14 cellular contexts compared by ENCODE assay signal in the genomic region with DNA sequence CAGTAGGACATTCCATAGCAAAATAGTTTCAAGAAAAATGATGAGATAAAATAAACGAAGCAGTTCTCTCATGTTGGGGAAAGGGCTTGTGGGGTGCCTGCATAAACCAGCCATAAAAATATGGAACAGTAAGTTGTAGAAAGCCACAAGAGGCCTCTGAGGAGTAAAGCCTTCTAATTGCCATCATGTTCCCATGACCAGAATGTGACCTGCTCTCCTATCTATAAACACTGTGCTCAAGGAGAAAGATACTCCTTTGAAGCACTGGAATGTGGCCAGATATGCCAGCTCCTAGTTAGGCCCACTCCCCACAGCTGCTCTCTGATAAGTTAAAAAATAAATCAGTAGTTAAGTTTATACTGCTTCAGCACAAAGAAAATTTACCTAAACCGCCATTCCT.
DNase-seq lines count a peak whose midpoint lies in the region; ATAC-seq and TF ChIP-seq lines count a peak whose summit lies in the region.
"Had no signal": no experiment of that assay in that cellular context is flagged by ENCODE, and none has a peak within 500 bp of the region (broad histone marks: within the 10 kb centered on the region; RNA-seq: fewer than 3 reads in every experiment).

No MANE protein-coding gene starts in this region.

- H3K4me2 ChIP-seq in KMS-11 = peak overlapping the region; percentile 35; the same call in 1 of the 2 replicates
- peak overlapping the region; percentile 18 for H3K4me2 ChIP-seq in osteoblast (ENCODE audit: insufficient read depth, low read length)

- H3K9me3 Mint-ChIP-seq in activated T-cell treated with anti-CD3 and anti-CD28 coated beads, Interleukin-2, amount 50 U/mL, for 24 hours = no peaks in the 10 kb centered on the region
- H3K9me3 Mint-ChIP-seq in activated T-cell treated with anti-CD3 and anti-CD28 coated beads, Interleukin-2, amount 50 U/mL, for 4 hours = no peaks in the 10 kb centered on the region
- H3K9me3 Mint-ChIP-seq: activated CD4-positive, alpha-beta T cell treated with anti-CD3 and anti-CD28 coated beads, Interleukin-2, amount 10 ng/mL, durations not matched to agents 24 days and 14 days had no signal

- H4K20me1 ChIP-seq in KMS-11 (ENCODE audit: insufficient read depth) (no peaks in the 10 kb centered on the region), osteoblast (ENCODE audit: insufficient read depth, low read length) (peaks cover 38% of the 10 kb centered on the region)

- H3K9me3 ChIP-seq in osteoblast (ENCODE audit: low read depth, low read length) = no peaks in the 10 kb centered on the region

- H3K4me1 ChIP-seq in KMS-11 (ENCODE audit: low read depth, poor library complexity, severe bottlenecking) (peaks cover 42% of the 10 kb centered on the region), osteoblast (ENCODE audit: insufficient read depth, low read length) (peaks cover 21% of the 10 kb centered on the region)

- peak overlapping the region; percentile 78 for H3K27ac Mint-ChIP-seq in activated T-cell treated with anti-CD3 and anti-CD28 coated beads, Interleukin-2, amount 50 U/mL, for 24 hours

- no peak for DNase-seq in activated T-cell treated with anti-CD3 and anti-CD28 coated beads, Interleukin-2, amount 50 U/mL, for 24 hours
- no peak for DNase-seq in activated T-cell treated with anti-CD3 and anti-CD28 coated beads, Interleukin-2, amount 50 U/mL, for 4 hours
- DNase-seq in brain microvascular endothelial cell = peak; percentile 18
- DNase-seq in osteoblast (ENCODE audit: insufficient read length, low spot score, missing footprints) = no peak
- DNase-seq in NCI-H146 (lab: John Stamatoyannopoulos, UW) = no peak
- no peak for DNase-seq in SKM-1 (lab: John Stamatoyannopoulos, UW; ENCODE audit: unreplicated experiment)
- DNase-seq: activated CD4-positive, alpha-beta T cell treated with anti-CD3 and anti-CD28 coated beads, Interleukin-2, amount 10 ng/mL, durations not matched to agents 24 days and 14 days; head of caudate nucleus; MM.1S; NCI-H2081 treated with DMSO at 0.1 percent for 48 hours; NCI-H69; stimulated activated CD4-positive, alpha-beta T cell treated with anti-CD3 and anti-CD28 coated beads, Interleukin-2, amount 100 ng/mL, for 48 hours had no signal

- peaks cover 71% of the 10 kb centered on the region for H3K36me3 Mint-ChIP-seq in activated T-cell treated with anti-CD3 and anti-CD28 coated beads, Interleukin-2, amount 50 U/mL, for 24 hours (ENCODE audit: low read depth)
- peaks cover 18% of the 10 kb centered on the region for H3K36me3 Mint-ChIP-seq in activated T-cell treated with anti-CD3 and anti-CD28 coated beads, Interleukin-2, amount 50 U/mL, for 4 hours (ENCODE audit: insufficient read depth)

- in situ Hi-C loops in brain microvascular endothelial cell (cut with HindIII; ENCODE audit: low pct_ligation_motif_present, low sequenced_read_pairs) = no loop called here

- H3K27me3 ChIP-seq in KMS-11 (ENCODE audit: insufficient read depth, low read depth) (no peaks in the 10 kb centered on the region), brain microvascular endothelial cell (replicated peaks) (no peaks in the 10 kb centered on the region), osteoblast (ENCODE audit: insufficient read depth, low read length) (no peaks in the 10 kb centered on the region)

- no peaks in the 10 kb centered on the region for H3K27me3 Mint-ChIP-seq in activated T-cell treated with anti-CD3 and anti-CD28 coated beads, Interleukin-2, amount 50 U/mL, for 24 hours
- no peaks in the 10 kb centered on the region for H3K27me3 Mint-ChIP-seq in activated T-cell treated with anti-CD3 and anti-CD28 coated beads, Interleukin-2, amount 50 U/mL, for 4 hours (ENCODE audit: low read depth)
- H3K27me3 Mint-ChIP-seq: activated CD4-positive, alpha-beta T cell treated with anti-CD3 and anti-CD28 coated beads, Interleukin-2, amount 10 ng/mL, durations not matched to agents 24 days and 14 days had no signal

- H2AFZ ChIP-seq in KMS-11 (ENCODE audit: low read depth) (no peak overlapping the region), osteoblast (ENCODE audit: low read length) (no peak overlapping the region)

- H3K9ac ChIP-seq in KMS-11 = no peak overlapping the region

- H3K27ac ChIP-seq in KMS-11 = peak overlapping the region; percentile 11; the same call in 1 of the 2 replicates
- H3K27ac ChIP-seq in brain microvascular endothelial cell = peak overlapping the region; percentile 76
- H3K27ac ChIP-seq in osteoblast (ENCODE audit: low read depth, low read length) = peak overlapping the region; percentile 34

- H3K4me1 Mint-ChIP-seq in activated T-cell treated with anti-CD3 and anti-CD28 coated beads, Interleukin-2, amount 50 U/mL, for 24 hours (ENCODE audit: low read depth) = peaks cover 24% of the 10 kb centered on the region
- H3K4me1 Mint-ChIP-seq in activated T-cell treated with anti-CD3 and anti-CD28 coated beads, Interleukin-2, amount 50 U/mL, for 4 hours (ENCODE audit: low read depth) = peaks cover 17% of the 10 kb centered on the region

- no peak for TF ChIP-seq CTCF in KMS-11 (conservative IDR thresholded peaks at IDR 0.05; ENCODE audit: low read depth, low read length)
- TF ChIP-seq CTCF in brain microvascular endothelial cell (IDR thresholded peaks at IDR 0.05; ENCODE audit: low read depth, low read length, missing control alignments) = no peak
- no peak for TF ChIP-seq CTCF in osteoblast (IDR thresholded peaks at IDR 0.05; ENCODE audit: extremely low read depth, low read depth, low read length)

- no peak for ATAC-seq in activated T-cell treated with anti-CD3 and anti-CD28 coated beads, Interleukin-2, amount 50 U/mL, for 4 hours
- no peak for ATAC-seq in GM19455 (IDR thresholded peaks at IDR 0.05; ENCODE audit: unreplicated experiment)

- H3K4me3 ChIP-seq in KMS-11 (IDR thresholded peaks at IDR 0.05; ENCODE audit: insufficient read depth, low read depth, low read length) = no peak overlapping the region
- no peak overlapping the region for H3K4me3 ChIP-seq in brain microvascular endothelial cell (ENCODE audit: low read depth, low read length)
- no peak overlapping the region for H3K4me3 ChIP-seq in osteoblast (ENCODE audit: insufficient read depth, low read length)

- H3K36me3 ChIP-seq in KMS-11 (ENCODE audit: insufficient read depth) = peaks cover 4% of the 10 kb centered on the region; the same call in 1 of the 2 replicates
- H3K36me3 ChIP-seq in brain microvascular endothelial cell (replicated peaks) = peaks cover 38% of the 10 kb centered on the region
- H3K36me3 ChIP-seq in osteoblast (ENCODE audit: insufficient read depth, low read length) = peaks cover 46% of the 10 kb centered on the region

- H3K79me2 ChIP-seq in KMS-11 (ENCODE audit: insufficient read depth, low read depth) (no peaks in the 10 kb centered on the region), osteoblast (ENCODE audit: insufficient read depth, low read length) (peaks cover 12% of the 10 kb centered on the region)

- no peak overlapping the region for H3K4me3 Mint-ChIP-seq in activated T-cell treated with anti-CD3 and anti-CD28 coated beads, Interleukin-2, amount 50 U/mL, for 24 hours
- H3K4me3 Mint-ChIP-seq in activated T-cell treated with anti-CD3 and anti-CD28 coated beads, Interleukin-2, amount 50 U/mL, for 4 hours = no peak overlapping the region
- H3K4me3 Mint-ChIP-seq: activated CD4-positive, alpha-beta T cell treated with anti-CD3 and anti-CD28 coated beads, Interleukin-2, amount 10 ng/mL, durations not matched to agents 24 days and 14 days had no signal

Comparison
In these comparisons a context has a peak if more than half of its experiments do, and no peak if none do; other contexts are left out.
1. H3K27ac ChIP-seq: peak in every context shown above with its lines; median percentile 76 in brain microvascular endothelial cell; 34 in osteoblast; 11 in KMS-11.